ENCODE assay signal across 8 cellular contexts in the genomic region with DNA sequence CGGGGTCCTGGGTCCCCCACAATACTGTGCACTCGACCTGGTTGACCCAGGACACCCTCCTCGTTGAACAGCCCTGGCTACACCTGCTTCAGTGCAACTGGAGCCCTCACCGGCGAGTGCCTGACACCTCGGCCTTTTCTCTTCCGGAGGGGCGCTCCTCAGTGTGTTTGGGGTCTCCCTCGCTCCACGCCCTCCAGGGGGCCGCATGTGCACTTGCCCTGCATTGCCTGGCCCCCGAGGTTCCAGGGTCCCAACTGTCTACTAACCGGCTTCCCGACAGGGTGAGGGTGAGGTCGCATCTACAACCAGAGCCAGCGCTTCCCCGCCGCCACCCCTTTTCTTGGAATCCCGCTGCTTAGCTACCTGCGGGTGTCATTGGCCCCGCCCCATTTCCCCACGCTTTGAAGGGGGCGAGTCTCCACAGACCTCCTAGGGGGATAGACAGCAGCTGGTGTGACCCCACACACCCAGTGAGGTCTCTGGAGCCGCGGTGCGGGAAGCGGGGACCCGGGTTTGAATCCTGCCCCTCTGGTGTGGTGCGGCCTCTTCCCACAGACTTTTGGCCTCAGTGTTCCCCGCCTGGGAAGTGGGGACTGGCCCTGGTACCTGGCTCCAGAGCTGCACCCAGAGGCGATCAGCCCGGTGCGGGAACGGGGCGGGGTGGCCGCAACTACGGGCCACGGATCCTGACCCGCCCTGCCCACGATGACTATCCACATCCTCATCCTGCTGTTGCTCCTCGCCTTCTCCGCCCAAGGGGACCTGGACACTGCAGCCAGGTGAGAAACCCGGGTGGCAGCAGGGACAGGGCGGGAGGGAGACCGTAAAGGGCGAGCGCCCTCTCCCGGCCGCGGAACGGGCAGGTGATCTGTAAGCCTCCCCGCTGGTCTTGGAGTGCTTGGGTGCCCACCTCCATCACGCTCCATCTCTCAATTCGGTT. TPM values are rescaled to one million over a fixed set of nuclear protein-coding genes. Genes with fewer than 3 reads are reported as not detected.
A peak's percentile ranks its signal among the peaks of the same experiment; 100 is the strongest.
DNase-seq lines count a peak whose midpoint lies in the region; ATAC-seq and TF ChIP-seq lines count a peak whose summit lies in the region.

A gene with protein sequence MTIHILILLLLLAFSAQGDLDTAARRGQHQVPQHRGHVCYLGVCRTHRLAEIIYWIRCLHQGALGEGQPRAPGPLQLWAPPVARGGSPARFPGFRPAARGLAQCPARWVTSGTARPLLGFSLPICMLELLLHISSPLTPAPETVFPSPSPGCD (plus strand): TSS at position 462 of the 940 bp plus-strand sequence. CDS start 244 bp downstream, at position 706.

- TF ChIP-seq POLR2A in Peyer's patch (IDR thresholded peaks at IDR 0.05) = no peak

- H3K4me3 ChIP-seq in Peyer's patch = peak within 1 kb of the TSS; percentile 29 to 47 (median 40)
- peak within 1 kb of the TSS; percentile 39 for H3K4me3 ChIP-seq in left lung

- peaks cover 15% of the 10 kb centered on the region for H3K36me3 Mint-ChIP-seq in central memory CD8-positive, alpha-beta T cell (ENCODE audit: insufficient read depth)

- peaks cover 0 to 15% of the 10 kb centered on the region in 2 donors for H3K27me3 ChIP-seq in Peyer's patch
- peaks cover 4 to 44% of the 10 kb centered on the region in 2 donors for H3K27me3 ChIP-seq in left lung

- H3K36me3 ChIP-seq in Peyer's patch = peaks cover 0 to 37% (median 0%) of the 10 kb centered on the region in 3 donors
- peaks cover 0 to 41% of the 10 kb centered on the region in 2 donors for H3K36me3 ChIP-seq in left lung

- no peaks in the 10 kb centered on the region for H3K9me3 Mint-ChIP-seq in central memory CD8-positive, alpha-beta T cell

- peak; percentile 58 for DNase-seq in activated T-cell treated with anti-CD3 and anti-CD28 coated beads, Interleukin-2, amount 50 U/mL, for 1 hour
- DNase-seq in activated T-cell treated with anti-CD3 and anti-CD28 coated beads for 4 hours = no peak
- DNase-seq in Peyer's patch = peak in 2 of 3 donors; percentile 67 to 73
- DNase-seq in central memory CD8-positive, alpha-beta T cell (ENCODE audit: low spot score in 2 of 2) = no peak
- no peak for DNase-seq in left lung
- DNase-seq in stimulated activated naive CD8-positive, alpha-beta T cell treated with anti-CD3 and anti-CD28 coated beads, Interleukin-15, Interleukin-2, amounts not matched to agents 100 U/mL and 50 U/mL, for 24 hours = peak; percentile 64
- no peak for DNase-seq in NOMO-1 treated with dmso at 0.1 percent for 144 hours (lab: John Stamatoyannopoulos, UW; ENCODE audit: unreplicated experiment)
- DNase-seq in HCEC 1CT = no peak

- H3K4me1 Mint-ChIP-seq in central memory CD8-positive, alpha-beta T cell = peaks cover 25% of the 10 kb centered on the region

- no peaks in the 10 kb centered on the region for H3K9me3 ChIP-seq in Peyer's patch
- no peaks in the 10 kb centered on the region for H3K9me3 ChIP-seq in left lung

- H3K4me1 ChIP-seq in Peyer's patch (peaks cover 0 to 29% (median 14%) of the 10 kb centered on the region in 4 donors), left lung (peaks cover 13 to 35% of the 10 kb centered on the region in 2 donors)

- intact Hi-C loops in left lung (cut with DNase I) = no loop called here

- peak within 1 kb of the TSS; percentile 80 for H3K4me3 Mint-ChIP-seq in central memory CD8-positive, alpha-beta T cell

- peak; percentile 36 for ATAC-seq in central memory CD8-positive, alpha-beta T cell (replicated peaks; ENCODE audit: extremely low read depth, poor library complexity, severe bottlenecking)
- peak; percentile 74 for ATAC-seq in left lung
- peak; percentile 16 for ATAC-seq in stimulated activated naive CD8-positive, alpha-beta T cell treated with anti-CD3 and anti-CD28 coated beads, Interleukin-15, Interleukin-2, amounts not matched to agents 100 U/mL and 50 U/mL, for 24 hours

- peak in 4 of 6 experiments; percentile 35 to 49 (median 46) for TF ChIP-seq CTCF in Peyer's patch (IDR thresholded peaks at IDR 0.05)
- peak; percentile 13 to 45 for TF ChIP-seq CTCF in left lung (IDR thresholded peaks at IDR 0.05)

- H3K27ac ChIP-seq in Peyer's patch (peak within 1 kb of the TSS in 3 of 4 donors; percentile 9 to 46 (median 31)), left lung (peak within 1 kb of the TSS; percentile 61 to 62)

- H3K27me3 Mint-ChIP-seq in central memory CD8-positive, alpha-beta T cell = peaks cover 34% of the 10 kb centered on the region

- H3K27ac Mint-ChIP-seq in central memory CD8-positive, alpha-beta T cell (ENCODE audit: low read depth) = no peak within 1 kb of the TSS

RNA-seq across cellular contexts. Expression of the gene that starts here (rescaled TPM):
- 1 to 10 TPM in 2 of 4 donors, not detected in 2; 4.4 to 9.1 TPM for total RNA-seq in Peyer's patch
- 1 to 10 TPM in 1 of 2 donors, under 1 TPM in 1; 0.93 to 2.0 TPM for total RNA-seq in left lung

Comparison
In these comparisons a context has a peak if more than half of its experiments do, and no peak if none do; other contexts are left out.
1. DNase-seq: peak in activated T-cell treated with anti-CD3 and anti-CD28 coated beads, Interleukin-2, amount 50 U/mL, for 1 hour (single experiment), Peyer's patch (2 of 3) and stimulated activated naive CD8-positive, alpha-beta T cell treated with anti-CD3 and anti-CD28 coated beads, Interleukin-15, Interleukin-2, amounts not matched to agents 100 U/mL and 50 U/mL, for 24 hours (single experiment); none in activated T-cell treated with anti-CD3 and anti-CD28 coated beads for 4 hours (single experiment), central memory CD8-positive, alpha-beta T cell (0 of 2), left lung (0 of 2), NOMO-1 treated with dmso at 0.1 percent for 144 hours (single experiment) and HCEC 1CT (single experiment).
2. ATAC-seq: peak in every context shown above with its lines; median percentile 74 in left lung; 36 in central memory CD8-positive, alpha-beta T cell; 16 in stimulated activated naive CD8-positive, alpha-beta T cell treated with anti-CD3 and anti-CD28 coated beads, Interleukin-15, Interleukin-2, amounts not matched to agents 100 U/mL and 50 U/mL, for 24 hours.